In the genomic region with DNA sequence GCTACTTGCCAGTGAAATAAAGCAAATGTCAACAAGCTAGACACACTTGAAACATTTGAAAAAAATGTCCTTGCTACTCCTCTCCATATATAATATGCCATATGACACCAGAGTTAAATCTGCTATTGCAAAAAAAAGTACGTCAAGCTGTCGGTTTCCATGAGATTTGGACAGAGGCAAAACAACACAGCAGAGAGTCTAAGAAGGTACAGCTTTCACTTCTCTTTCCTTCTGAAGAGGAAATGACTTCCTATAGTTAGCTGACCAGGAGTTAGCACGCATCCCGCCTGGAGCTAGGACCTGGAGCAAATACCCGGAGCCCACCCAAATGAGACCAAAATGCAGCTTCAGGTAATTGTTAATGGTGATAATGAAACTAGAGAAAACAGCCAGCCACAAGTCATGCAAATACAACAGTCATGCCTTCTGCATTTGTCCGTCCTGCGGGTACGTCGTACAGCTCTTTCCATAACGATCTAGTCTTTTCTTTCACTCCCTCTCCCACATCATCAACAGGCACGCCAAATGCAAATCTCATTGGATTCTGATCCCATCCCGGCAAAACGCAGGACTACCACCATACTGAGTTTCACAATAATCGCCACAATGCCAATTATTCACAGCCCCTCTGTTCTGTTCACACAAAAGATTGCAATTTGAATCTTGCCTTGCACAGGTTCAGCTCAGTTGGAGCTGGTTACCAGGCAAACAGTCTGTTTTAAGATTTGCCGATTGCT, we compare ENCODE assay signal across 8 cellular contexts.
DNase-seq lines count a peak whose midpoint lies in the region; ATAC-seq, FAIRE-seq and TF ChIP-seq lines count a peak whose summit lies in the region.

No MANE protein-coding gene starts in this region.

- TF ChIP-seq CTCF in astrocyte (IDR thresholded peaks at IDR 0.05; ENCODE audit: insufficient read depth, low read depth, low read length): no peak
- TF ChIP-seq CTCF in mucosa of descending colon (IDR thresholded peaks at IDR 0.05): no peak

- H3K27ac Mint-ChIP-seq in astrocyte (ENCODE audit: unreplicated experiment): no peak overlapping the region

- H3K36me3 ChIP-seq in astrocyte (ENCODE audit: insufficient read depth, low read length) (no peaks in the 10 kb centered on the region), mucosa of descending colon (ENCODE audit: low read depth) (no peaks in the 10 kb centered on the region)

- peaks cover 4% of the 10 kb centered on the region for H3K27me3 Mint-ChIP-seq in astrocyte (ENCODE audit: low read depth, unreplicated experiment)

- H3K9me3 Mint-ChIP-seq in astrocyte (ENCODE audit: unreplicated experiment): no peaks in the 10 kb centered on the region

- H3K4me1 ChIP-seq in astrocyte (ENCODE audit: insufficient read depth, low read length) (no peaks in the 10 kb centered on the region), mucosa of descending colon (ENCODE audit: low read depth) (no peaks in the 10 kb centered on the region)

- no peak overlapping the region for H3K4me3 Mint-ChIP-seq in astrocyte (ENCODE audit: unreplicated experiment)

- no peaks in the 10 kb centered on the region for H3K27me3 ChIP-seq in astrocyte (ENCODE audit: insufficient read depth, low read length)

- H4K20me1 ChIP-seq in astrocyte (ENCODE audit: insufficient read depth, low read length): no peaks in the 10 kb centered on the region

- H3K9ac ChIP-seq in astrocyte (ENCODE audit: low read length): peak overlapping the region; percentile 42

- intact Hi-C loops in mucosa of descending colon (cut with DNase I, micrococcal nuclease): no loop called here

- ATAC-seq in GM19324 (IDR thresholded peaks at IDR 0.05; ENCODE audit: low FRiP score, unreplicated experiment) (peak; percentile 75), HG03095 (IDR thresholded peaks at IDR 0.05; ENCODE audit: unreplicated experiment) (peak; percentile 71), GM21381 (IDR thresholded peaks at IDR 0.05; ENCODE audit: unreplicated experiment) (no peak), mucosa of descending colon (no peak)

- DNase-seq in astrocyte (ENCODE audit: low read depth) (no peak), skeletal muscle cell (ENCODE audit: low read depth) (no peak), mucosa of descending colon (no peak), NCI-H2196 (lab: John Stamatoyannopoulos, UW; ENCODE audit: unreplicated experiment) (no peak)
- no peak for DNase-seq in activated T-cell treated with anti-CD3 and anti-CD28 coated beads, Interleukin-2, amount 50 U/mL, for 1 hour

- H3K9me3 ChIP-seq in astrocyte (ENCODE audit: insufficient read depth, low read depth, low read length): no peaks in the 10 kb centered on the region
- H3K9me3 ChIP-seq in mucosa of descending colon: no peaks in the 10 kb centered on the region

- no peaks in the 10 kb centered on the region for H3K4me1 Mint-ChIP-seq in astrocyte (ENCODE audit: low read depth, unreplicated experiment)

- no peaks in the 10 kb centered on the region for H3K79me2 ChIP-seq in astrocyte (ENCODE audit: insufficient read depth, low read length)

- H3K4me3 ChIP-seq in astrocyte (ENCODE audit: insufficient read depth, low read depth, low read length) (peak overlapping the region; percentile 51), skeletal muscle cell (ENCODE audit: low read depth, low read length) (peak overlapping the region; percentile 19), mucosa of descending colon (no peak overlapping the region)

- H3K36me3 Mint-ChIP-seq in astrocyte (ENCODE audit: low read depth, unreplicated experiment): no peaks in the 10 kb centered on the region

- H3K27ac ChIP-seq in astrocyte (ENCODE audit: low read depth, low read length): no peak overlapping the region

- peak overlapping the region; percentile 72 for H2AFZ ChIP-seq in astrocyte (ENCODE audit: low read depth, low read length)

- FAIRE-seq in astrocyte (lab: Jason Lieb, UNC): no peak

- H3K4me2 ChIP-seq in astrocyte (ENCODE audit: low read length): peak overlapping the region; percentile 87

Comparison
In these comparisons a context has a peak if more than half of its experiments do, and no peak if none do; other contexts are left out.
1. ATAC-seq: peak in GM19324 (single experiment) and HG03095 (single experiment); none in GM21381 (single experiment) and mucosa of descending colon (single experiment).